Comparison of ENCODE assay signal across 23 cellular contexts in the genomic region with DNA sequence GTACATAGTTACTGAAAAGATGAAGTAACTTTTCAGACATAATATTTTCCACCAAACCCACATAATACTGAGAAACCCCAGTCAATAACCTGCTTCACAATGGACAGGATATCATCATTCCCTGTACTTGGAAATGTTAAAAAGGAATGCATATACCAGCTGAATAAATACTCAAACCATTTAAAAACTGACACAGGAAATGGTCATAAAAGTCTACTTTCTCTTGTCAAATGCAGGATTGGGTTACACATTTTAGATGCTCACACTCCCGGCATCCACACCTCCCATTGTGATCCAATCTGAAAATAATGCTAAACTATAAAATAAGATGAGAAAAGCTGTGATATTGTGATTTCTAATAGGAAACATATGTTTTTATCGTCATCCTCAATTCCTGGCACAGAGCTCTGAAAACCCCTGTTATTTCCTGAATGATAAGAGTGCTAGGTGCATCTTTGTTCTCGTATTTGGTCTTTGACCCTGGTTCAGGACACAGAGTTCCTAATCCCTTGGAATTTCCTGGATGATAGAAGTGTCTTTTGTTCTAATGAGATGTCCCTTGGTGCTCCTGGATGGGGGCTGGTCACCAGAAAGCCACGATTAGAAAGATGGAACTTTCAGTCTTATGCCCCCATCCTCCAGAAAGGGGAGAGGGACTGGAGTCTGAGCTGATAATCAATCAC.
DNase-seq lines count a peak whose midpoint lies in the region; ATAC-seq and TF ChIP-seq lines count a peak whose summit lies in the region.
"Had no signal": no experiment of that assay in that cellular context is flagged by ENCODE, and none has a peak within 500 bp of the region (broad histone marks: within the 10 kb centered on the region; RNA-seq: fewer than 3 reads in every experiment).

No MANE protein-coding gene starts in this region.

- H3K4me3 Mint-ChIP-seq in endothelial cell (ENCODE audit: unreplicated experiment) (no peak overlapping the region), Caco-2 (ENCODE audit: unreplicated experiment) (no peak overlapping the region)
- H3K4me3 Mint-ChIP-seq: activated CD4-positive, alpha-beta T cell treated with anti-CD3 and anti-CD28 coated beads, Interleukin-2, amount 10 ng/mL, durations not matched to agents 7 days and 5 days; activated naive CD8-positive, alpha-beta T cell treated with anti-CD3 and anti-CD28 coated beads for 36 hours; brain; CD4-positive, alpha-beta memory T cell; memory B cell; naive B cell; stimulated activated memory B cell treated with anti-CD40 and anti-IgM and Interleukin-4, amounts not matched to agents 10 μg/mL and 1 μg/mL and 100 μg/mL, for 72 hours had no signal

- peaks cover 11% of the 10 kb centered on the region for H3K4me1 Mint-ChIP-seq in endothelial cell (ENCODE audit: unreplicated experiment)
- no peaks in the 10 kb centered on the region for H3K4me1 Mint-ChIP-seq in Caco-2 (ENCODE audit: low read depth, unreplicated experiment)
- H3K4me1 Mint-ChIP-seq: activated CD4-positive, alpha-beta T cell treated with anti-CD3 and anti-CD28 coated beads, Interleukin-2, amount 10 ng/mL, durations not matched to agents 7 days and 5 days; activated naive CD8-positive, alpha-beta T cell treated with anti-CD3 and anti-CD28 coated beads for 36 hours; brain; CD4-positive, alpha-beta memory T cell; memory B cell; naive B cell; stimulated activated memory B cell treated with anti-CD40 and anti-IgM and Interleukin-4, amounts not matched to agents 10 μg/mL and 1 μg/mL and 100 μg/mL, for 72 hours had no signal

- DNase-seq in right cardiac atrium: no peak
- DNase-seq in Right ventricle myocardium superior: no peak
- peak; percentile 71 for DNase-seq in LHCN-M2 (ENCODE audit: low read depth)
- DNase-seq in endothelial cell (ENCODE audit: low spot score): no peak
- DNase-seq in T-helper 2 cell: no peak
- DNase-seq in NCI-H69 (lab: John Stamatoyannopoulos, UW): no peak
- DNase-seq in Caco-2: no peak
- DNase-seq: activated CD4-positive, alpha-beta T cell treated with anti-CD3 and anti-CD28 coated beads, Interleukin-2, amount 10 ng/mL, durations not matched to agents 7 days and 5 days; activated naive CD8-positive, alpha-beta T cell treated with anti-CD3 and anti-CD28 coated beads for 36 hours; CD4-positive, alpha-beta memory T cell; cortex of kidney; DMS79; hippocampal formation; islet precursor cell; naive B cell; NCI-H2081 treated with DMSO at 0.1 percent for 48 hours; NCI-H524 treated with DMSO at 0.1 percent for 48 hours; occipital lobe had no signal

- no peaks in the 10 kb centered on the region for H3K9me3 ChIP-seq in right cardiac atrium (ENCODE audit: control insufficient read depth, low read length)
- H3K9me3 ChIP-seq in Caco-2: no peaks in the 10 kb centered on the region

- H3K36me3 Mint-ChIP-seq in endothelial cell (ENCODE audit: low read depth, unreplicated experiment) (no peaks in the 10 kb centered on the region), Caco-2 (ENCODE audit: insufficient read depth, unreplicated experiment) (no peaks in the 10 kb centered on the region)
- H3K36me3 Mint-ChIP-seq: activated naive CD8-positive, alpha-beta T cell treated with anti-CD3 and anti-CD28 coated beads for 36 hours; brain; CD4-positive, alpha-beta memory T cell; memory B cell; naive B cell; stimulated activated memory B cell treated with anti-CD40 and anti-IgM and Interleukin-4, amounts not matched to agents 10 μg/mL and 1 μg/mL and 100 μg/mL, for 72 hours had no signal

- intact Hi-C loops in right cardiac atrium (cut with DNase I): no loop called here
- intact Hi-C loops in Right ventricle myocardium superior (cut with DNase I): no loop called here
- intact Hi-C loops in Caco-2 (cut with micrococcal nuclease; ENCODE audit: unreplicated experiment): no loop called here

- POLR2A ChIA-PET in Caco-2 (lab: Charles Lee): no interaction called here

- no TSS peak for BruUV-seq in Caco-2 (replicated peaks; lab: Mats Ljungman, UMichigan)

- H3K27me3 Mint-ChIP-seq in endothelial cell (ENCODE audit: unreplicated experiment) (no peaks in the 10 kb centered on the region), Caco-2 (ENCODE audit: insufficient read depth, unreplicated experiment) (no peaks in the 10 kb centered on the region)
- H3K27me3 Mint-ChIP-seq: activated CD4-positive, alpha-beta T cell treated with anti-CD3 and anti-CD28 coated beads, Interleukin-2, amount 10 ng/mL, durations not matched to agents 7 days and 5 days; activated naive CD8-positive, alpha-beta T cell treated with anti-CD3 and anti-CD28 coated beads for 36 hours; CD4-positive, alpha-beta memory T cell; memory B cell; naive B cell; stimulated activated memory B cell treated with anti-CD40 and anti-IgM and Interleukin-4, amounts not matched to agents 10 μg/mL and 1 μg/mL and 100 μg/mL, for 72 hours had no signal

- H3K27me3 ChIP-seq in right cardiac atrium (ENCODE audit: control insufficient read depth, insufficient read depth): no peaks in the 10 kb centered on the region
- no peaks in the 10 kb centered on the region for H3K27me3 ChIP-seq in Caco-2 (replicated peaks; ENCODE audit: control insufficient read depth, insufficient read depth, low read length)

- CTCF ChIA-PET in Caco-2 (lab: Charles Lee): no interaction called here

- H3K4me1 ChIP-seq in right cardiac atrium (ENCODE audit: control insufficient read depth, insufficient read depth, low read length) (no peaks in the 10 kb centered on the region), Caco-2 (no peaks in the 10 kb centered on the region)

- H3K9me3 Mint-ChIP-seq in endothelial cell (ENCODE audit: unreplicated experiment): no peaks in the 10 kb centered on the region
- H3K9me3 Mint-ChIP-seq in Caco-2 (ENCODE audit: unreplicated experiment): peaks cover 33% of the 10 kb centered on the region

- H3K27ac Mint-ChIP-seq in endothelial cell (ENCODE audit: unreplicated experiment) (peak overlapping the region; percentile 2), Caco-2 (ENCODE audit: unreplicated experiment) (no peak overlapping the region)
- H3K27ac Mint-ChIP-seq: activated CD4-positive, alpha-beta T cell treated with anti-CD3 and anti-CD28 coated beads, Interleukin-2, amount 10 ng/mL, durations not matched to agents 7 days and 5 days; activated naive CD8-positive, alpha-beta T cell treated with anti-CD3 and anti-CD28 coated beads for 36 hours; activated T-helper 2 cell treated with anti-CD3 and anti-CD28 coated beads, Interferon-gamma antibody, Interleukin-2, Interleukin-4, amounts not matched to agents 10 μg/mL and 5 μg/mL and 100 μg/mL, durations not matched to agents 14 hours and 24 hours and 36 hours; brain; CD4-positive, alpha-beta memory T cell; memory B cell; stimulated activated memory B cell treated with anti-CD40 and anti-IgM and Interleukin-4, amounts not matched to agents 10 μg/mL and 1 μg/mL and 100 μg/mL, for 72 hours had no signal

- no peaks in the 10 kb centered on the region for H3K36me3 ChIP-seq in Caco-2 (ENCODE audit: control insufficient read depth, insufficient read depth, low read length)

- peak overlapping the region; percentile 9 for H3K27ac ChIP-seq in right cardiac atrium (ENCODE audit: low read length)

- WGBS in right cardiac atrium: 50% methylated on average over 4 of the region's 4 CpGs

- H3K4me3 ChIP-seq in right cardiac atrium (ENCODE audit: low read length) (no peak overlapping the region), Caco-2 (ENCODE audit: low read depth, low read length) (no peak overlapping the region)

- ATAC-seq in right cardiac atrium (no peak), Right ventricle myocardium superior (ENCODE audit: poor library complexity) (no peak), GM18870 (IDR thresholded peaks at IDR 0.05; ENCODE audit: unreplicated experiment) (no peak)
- ATAC-seq: stimulated activated memory B cell treated with anti-CD40 and anti-IgM and Interleukin-4, amounts not matched to agents 10 μg/mL and 1 μg/mL and 100 μg/mL, for 72 hours had no signal

- TF ChIP-seq CTCF in endothelial cell (IDR thresholded peaks at IDR 0.05; ENCODE audit: unreplicated experiment) (no peak), Caco-2 (IDR thresholded peaks at IDR 0.05; ENCODE audit: insufficient read depth in 1 of 2, low read depth in 1 of 2, low read length in 1 of 2, severe bottlenecking in 1 of 2, unreplicated experiment in 1 of 2) (no peak)
